In genomic region chr17:73952136-73952497, GRCh38 we compare ENCODE assay signal across 11 cellular contexts.
DNase-seq lines count a peak whose midpoint lies in the region; ATAC-seq and TF ChIP-seq lines count a peak whose summit lies in the region.
"Had no signal": no experiment of that assay in that cellular context is flagged by ENCODE, and none has a peak within 500 bp of the region (broad histone marks: within the 10 kb centered on the region; RNA-seq: fewer than 3 reads in every experiment).

No MANE protein-coding gene starts in this region.

- H3K27ac Mint-ChIP-seq in glutamatergic neuron (ENCODE audit: unreplicated experiment): peak overlapping the region; percentile 29
- H3K27ac Mint-ChIP-seq: HFFc6 had no signal

- peaks cover 4% of the 10 kb centered on the region for H3K36me3 Mint-ChIP-seq in glutamatergic neuron (ENCODE audit: unreplicated experiment)

- TF ChIP-seq CTCF in glutamatergic neuron (IDR thresholded peaks at IDR 0.05; ENCODE audit: partially characterized antibody, unreplicated experiment): no peak
- TF ChIP-seq CTCF in neutrophil (IDR thresholded peaks at IDR 0.05): no peak

- peak overlapping the region; percentile 69 for H3K4me3 Mint-ChIP-seq in glutamatergic neuron (ENCODE audit: unreplicated experiment)
- H3K4me3 Mint-ChIP-seq: HFFc6 had no signal

- ATAC-seq in GM21360 (IDR thresholded peaks at IDR 0.05; ENCODE audit: unreplicated experiment): no peak
- no peak for ATAC-seq in HG02798 (IDR thresholded peaks at IDR 0.05; ENCODE audit: poor library complexity, unreplicated experiment)

- in situ Hi-C loops in G401 (cut with HindIII; ENCODE audit: low sequenced_read_pairs): no loop called here

- peak; percentile 6 for DNase-seq in G401 (ENCODE audit: low spot score)
- DNase-seq in NCI-H82 treated with DMSO at 0.1 percent for 48 hours (lab: John Stamatoyannopoulos, UW; ENCODE audit: unreplicated experiment): peak; percentile 80
- DNase-seq in glutamatergic neuron: peak; percentile 46
- no peak for DNase-seq in activated CD4-positive, alpha-beta T cell treated with anti-CD3 and anti-CD28 coated beads for 1 hour
- DNase-seq in NCI-H526 treated with DMSO at 0.1 percent for 48 hours (lab: John Stamatoyannopoulos, UW): no peak
- DNase-seq: HFFc6; NK-92 treated with Interleukin-12 subunit alpha and Interleukin-12 subunit beta, amount 100 ng/mL, for 24 hours had no signal

- H3K27me3 ChIP-seq in neutrophil: peaks cover 74% of the 10 kb centered on the region

- peak overlapping the region; percentile 50 to 66 for H3K4me3 ChIP-seq in neutrophil (ENCODE audit: low read depth in 1 of 2, low read length in 1 of 2)

- H3K27ac ChIP-seq in neutrophil: no peak overlapping the region
- H3K27ac ChIP-seq: epithelial cell of prostate had no signal

- no peaks in the 10 kb centered on the region for H3K36me3 ChIP-seq in neutrophil

- H3K4me1 Mint-ChIP-seq in glutamatergic neuron (ENCODE audit: low read depth, unreplicated experiment): peaks cover 7% of the 10 kb centered on the region

- H3K27me3 Mint-ChIP-seq in glutamatergic neuron (ENCODE audit: unreplicated experiment): peaks cover 2% of the 10 kb centered on the region

- H3K9me3 Mint-ChIP-seq in glutamatergic neuron (ENCODE audit: unreplicated experiment): peaks cover 4% of the 10 kb centered on the region

- H3K4me1 ChIP-seq in neutrophil (ENCODE audit: control insufficient read depth in 1 of 2, insufficient read depth in 1 of 2, low read depth in 1 of 2, low read length in 1 of 2): peaks cover 14 to 20% of the 10 kb centered on the region in 2 experiments

- H3K9me3 ChIP-seq in neutrophil: no peaks in the 10 kb centered on the region

Comparison
In these comparisons a context has a peak if more than half of its experiments do, and no peak if none do; other contexts are left out.
1. DNase-seq: peak in G401 (single experiment), NCI-H82 treated with DMSO at 0.1 percent for 48 hours (single experiment) and glutamatergic neuron (single experiment); none in activated CD4-positive, alpha-beta T cell treated with anti-CD3 and anti-CD28 coated beads for 1 hour (single experiment) and NCI-H526 treated with DMSO at 0.1 percent for 48 hours (single experiment).